ENCODE assay signal across 27 cellular contexts in genomic region chr2:53829252-53829651, GRCh38. TPM values are rescaled to one million over a fixed set of nuclear protein-coding genes. Genes with fewer than 3 reads are reported as not detected.
DNase-seq lines count a peak whose midpoint lies in the region; ATAC-seq, FAIRE-seq and TF ChIP-seq lines count a peak whose summit lies in the region.
"Had no signal": no experiment of that assay in that cellular context is flagged by ENCODE, and none has a peak within 500 bp of the region (broad histone marks: within the 10 kb centered on the region; RNA-seq: fewer than 3 reads in every experiment).

No MANE protein-coding gene starts in this region.

- peak overlapping the region; percentile 93 for H3K27ac ChIP-seq in HepG2 (ENCODE audit: extremely low read length, insufficient read depth, low read length)
- H3K27ac ChIP-seq in thyroid gland, result no peak overlapping the region
- no peak overlapping the region for H3K27ac ChIP-seq in ascending aorta
- H3K27ac ChIP-seq: thoracic aorta, vagina, WERI-Rb-1 had no signal

- in situ Hi-C loops in HepG2 (cut with HindIII; ENCODE audit: extremely low pct_ligation_motif_present, low pct_unique_long_range_greater_than_20kb), result no loop called here

- H3K27me3 ChIP-seq in HepG2 (ENCODE audit: control insufficient read depth in 1 of 2, insufficient read depth in 2 of 2, low read length in 2 of 2) (no peaks in the 10 kb centered on the region), thyroid gland (no peaks in the 10 kb centered on the region), ascending aorta (no peaks in the 10 kb centered on the region)
- H3K27me3 ChIP-seq: BE2C, breast epithelium, vagina had no signal

- H2AFZ ChIP-seq in HepG2 (ENCODE audit: low read length), result no peak overlapping the region

- H3K4me3 ChIP-seq in HepG2 (replicated peaks in 1 of 3; ENCODE audit: insufficient read depth in 1 of 3, low read depth in 2 of 3, low read length in 3 of 3) (no peak overlapping the region), thyroid gland (replicated peaks in 1 of 3) (no peak overlapping the region), ascending aorta (no peak overlapping the region)
- H3K4me3 ChIP-seq: breast epithelium, GM12878, thoracic aorta, vagina had no signal

- H3K4me1 ChIP-seq in HepG2 (ENCODE audit: insufficient read depth, low read length) (peaks cover 53% of the 10 kb centered on the region), thyroid gland (no peaks in the 10 kb centered on the region), ascending aorta (no peaks in the 10 kb centered on the region)
- H3K4me1 ChIP-seq: BE2C had no signal

- CTCF ChIA-PET in HepG2 (lab: Yijun Ruan, JAX; ENCODE audit: low intra/inter-chr PET ratio, low total read pairs), result no interaction called here

- TF ChIP-seq RAD21 in HepG2 (CRISPR knock-in tag; IDR thresholded peaks at IDR 0.05), result no peak

- H3K79me2 ChIP-seq in HepG2 (ENCODE audit: insufficient read depth, low read length), result no peaks in the 10 kb centered on the region

- no peaks in the 10 kb centered on the region for H4K20me1 ChIP-seq in HepG2 (ENCODE audit: insufficient read depth, low read length)

- H3K9ac ChIP-seq in HepG2 (ENCODE audit: insufficient read depth, low read depth, low read length), result no peak overlapping the region

- POLR2A ChIA-PET in HepG2 (lab: Yijun Ruan, JAX), result no interaction called here

- DNase-seq in Ammon's horn (ENCODE audit: low spot score) (peak; percentile 32), NCI-H1436 (lab: John Stamatoyannopoulos, UW) (peak; percentile 81), NCI-H748 treated with DMSO at 0.1 percent for 48 hours (lab: John Stamatoyannopoulos, UW) (peak; percentile 21), HepG2 (ENCODE audit: low spot score) (peak; percentile 23), thyroid gland (no peak), CD1c-positive myeloid dendritic cell (ENCODE audit: extremely low spot score) (no peak), ascending aorta (ENCODE audit: low spot score in 2 of 2) (no peak)
- no peak for DNase-seq in stimulated activated CD4-positive, alpha-beta T cell treated with anti-CD3 and anti-CD28 coated beads, Interleukin-4, amount 100 ng/mL, for 24 hours
- DNase-seq: activated CD4-positive, alpha-beta T cell treated with anti-CD3 and anti-CD28 coated beads for 4 hours; activated CD8-positive, alpha-beta T cell treated with anti-CD3 and anti-CD28 coated beads, Interleukin-2, amount 10 ng/mL, durations not matched to agents 7 days and 5 days; BE2C; CD8-positive, alpha-beta memory T cell; DMS153; left cardiac atrium; NCI-H1048; NCI-H2171 treated with DMSO at 0.1 percent for 48 hours; NCI-H526 treated with DMSO at 0.1 percent for 48 hours; nephron progenitor cell; small intestine; stimulated activated naive CD4-positive, alpha-beta T cell; T1000; WERI-Rb-1 had no signal

- intact Hi-C loops in HepG2 (cut with micrococcal nuclease; ENCODE audit: unreplicated experiment), result no loop called here
- intact Hi-C loops in thyroid gland (cut with DNase I), result no loop called here
- intact Hi-C loops in ascending aorta (cut with DNase I), result no loop called here

- no peak overlapping the region for H3K4me2 ChIP-seq in HepG2 (ENCODE audit: low read depth, low read length)

- no peak for TF ChIP-seq POLR2A in HepG2 (IDR thresholded peaks at IDR 0.05; ENCODE audit: insufficient read depth in 1 of 2, low read depth in 2 of 2, low read length in 2 of 2)
- no peak for TF ChIP-seq POLR2A in thyroid gland (IDR thresholded peaks at IDR 0.05)

- TF ChIP-seq CTCF in HepG2 (CRISPR knock-in tag; IDR thresholded peaks at IDR 0.05) (0 out of 2 replicates have a peak, but pooled peaks have one; percentile 6), thyroid gland (IDR thresholded peaks at IDR 0.05) (no peak), ascending aorta (IDR thresholded peaks at IDR 0.05) (no peak)

- no TSS peak for BruUV-seq in HepG2 (replicated peaks; lab: Mats Ljungman, UMichigan)

- FAIRE-seq in HepG2 (lab: Jason Lieb, UNC), result no peak
- FAIRE-seq: GM12878, GM19239, small intestine had no signal

- H3K9me3 ChIP-seq in HepG2 (ENCODE audit: low read length) (no peaks in the 10 kb centered on the region), thyroid gland (no peaks in the 10 kb centered on the region), ascending aorta (no peaks in the 10 kb centered on the region)
- H3K9me3 ChIP-seq: BE2C, breast epithelium, vagina had no signal

- 72% methylated on average over 6 of the region's 6 CpGs for WGBS in HepG2 (ENCODE audit: low lambda C conversion rate)
- 79 to 87% methylated on average over 6 of the region's 6 CpGs for WGBS in thyroid gland, 2 donors

- no peaks in the 10 kb centered on the region for H3K36me3 ChIP-seq in HepG2 (replicated peaks in 1 of 2; ENCODE audit: control insufficient read depth in 1 of 2, insufficient read depth in 2 of 2, low read length in 2 of 2)
- no peaks in the 10 kb centered on the region for H3K36me3 ChIP-seq in thyroid gland
- peaks cover 3 to 10% of the 10 kb centered on the region in 2 donors for H3K36me3 ChIP-seq in ascending aorta
- H3K36me3 ChIP-seq: BE2C, breast epithelium, thoracic aorta, WERI-Rb-1 had no signal

- no peak for TF ChIP-seq EP300 in HepG2 (IDR thresholded peaks at IDR 0.05; ENCODE audit: low read depth in 2 of 2, low read length in 2 of 2)
- TF ChIP-seq EP300 in HepG2 (CRISPR knock-in tag; IDR thresholded peaks at IDR 0.05; ENCODE audit: borderline replicate concordance), result no peak

- no peak for ATAC-seq in HepG2
- ATAC-seq: activated CD8-positive, alpha-beta T cell treated with anti-CD3 and anti-CD28 coated beads, Interleukin-2, amount 10 ng/mL, durations not matched to agents 7 days and 5 days; GM12878 had no signal

RNA-seq across cellular contexts. Expression of gene GPR75, which starts 30.5 kb away (rescaled TPM):
- 2.4 and 3.3 TPM in 2 replicates for total RNA-seq in HepG2 (2016; rRNA removed; fragmentation: Illumina TruSeq; extraction: Trizol)
- total RNA-seq in HepG2 (2016; cell fraction: cytosol; rRNA removed; fragmentation: Illumina TruSeq; extraction: Trizol; ENCODE audit: low read depth), result 0.26 and 0.30 TPM in 2 replicates
- 2.3 and 3.9 TPM in 2 replicates for total RNA-seq in HepG2 (2016; cell fraction: insoluble cytoplasmic fraction; rRNA removed; fragmentation: Illumina TruSeq; extraction: Trizol)
- total RNA-seq in HepG2 (2016; cell fraction: membrane; rRNA removed; fragmentation: Illumina TruSeq; extraction: Trizol), result 0.90 TPM in 2 replicates
- total RNA-seq in HepG2 (2016; cell fraction: nucleus; rRNA removed; fragmentation: Illumina TruSeq; extraction: Trizol), result 7.8 and 8.3 TPM in 2 replicates
- 3.9 and 4.1 TPM in 2 replicates for polyA plus RNA-seq in HepG2 (2011; rRNA removed)
- 1.8 and 1.9 TPM in 2 replicates for polyA plus RNA-seq in HepG2 (2011; cell fraction: cytosol; rRNA removed)
- polyA plus RNA-seq in HepG2 (2011; cell fraction: nucleus; rRNA removed), result 9.3 and 9.9 TPM in 2 replicates
- 1.5 and 2.0 TPM in 2 replicates for polyA plus RNA-seq in HepG2 (2012)
- polyA plus RNA-seq in HepG2 (2016; cell fraction: cytosol; fragmentation: Illumina TruSeq; extraction: Trizol; ENCODE audit: low read depth), result 0.18 and 0.23 TPM in 2 replicates
- 1.1 and 1.3 TPM in 2 replicates for polyA plus RNA-seq in HepG2 (2016; cell fraction: insoluble cytoplasmic fraction; fragmentation: Illumina TruSeq; extraction: Trizol; ENCODE audit: low read depth)
- polyA plus RNA-seq in HepG2 (2016; cell fraction: membrane; fragmentation: Illumina TruSeq; extraction: Trizol; ENCODE audit: low read depth), result 0.39 and 0.63 TPM in 2 replicates
- 10.6 and 15.2 TPM in 2 replicates for polyA plus RNA-seq in HepG2 (2016; cell fraction: nucleus; fragmentation: Illumina TruSeq; extraction: Trizol; ENCODE audit: insufficient read depth, low read depth)
- polyA minus RNA-seq in HepG2 (2011; rRNA and poly(A)+ RNA removed; ENCODE audit: low replicate concordance), result 13.0 and 16.6 TPM in 2 replicates
- 0.69 and 1.2 TPM in 2 replicates for polyA minus RNA-seq in HepG2 (2011; cell fraction: cytosol; rRNA and poly(A)+ RNA removed)
- polyA minus RNA-seq in HepG2 (2011; cell fraction: nucleus; rRNA and poly(A)+ RNA removed), result 19.1 and 22.1 TPM in 2 replicates
- 1 to 10 TPM; 3.7 to 7.9 (median 6.1) TPM for total RNA-seq in thyroid gland
- 0.21 TPM for total RNA-seq in ascending aorta
- polyA plus RNA-seq: CD8-positive, alpha-beta memory T cell had no signal

RNA-seq across cellular contexts. Expression of gene ERLEC1, which starts 42.4 kb away (rescaled TPM):
- 66.7 and 88.4 TPM in 2 replicates for total RNA-seq in HepG2 (2016; rRNA removed; fragmentation: Illumina TruSeq; extraction: Trizol)
- total RNA-seq in HepG2 (2016; cell fraction: cytosol; rRNA removed; fragmentation: Illumina TruSeq; extraction: Trizol; ENCODE audit: low read depth), result 41.6 and 47.7 TPM in 2 replicates
- total RNA-seq in HepG2 (2016; cell fraction: insoluble cytoplasmic fraction; rRNA removed; fragmentation: Illumina TruSeq; extraction: Trizol), result 65.1 and 91.1 TPM in 2 replicates
- total RNA-seq in HepG2 (2016; cell fraction: membrane; rRNA removed; fragmentation: Illumina TruSeq; extraction: Trizol), result 112 and 119 TPM in 2 replicates
- total RNA-seq in HepG2 (2016; cell fraction: nucleus; rRNA removed; fragmentation: Illumina TruSeq; extraction: Trizol), result 68.6 and 77.0 TPM in 2 replicates
- 58.1 and 87.3 TPM in 2 replicates for polyA plus RNA-seq in HepG2 (2011; rRNA removed)
- polyA plus RNA-seq in HepG2 (2011; cell fraction: cytosol; rRNA removed), result 57.8 and 60.2 TPM in 2 replicates
- 28.1 and 29.3 TPM in 2 replicates for polyA plus RNA-seq in HepG2 (2011; cell fraction: nucleus; rRNA removed)
- polyA plus RNA-seq in HepG2 (2012), result 66.0 and 89.9 TPM in 2 replicates
- polyA plus RNA-seq in HepG2 (2016; cell fraction: cytosol; fragmentation: Illumina TruSeq; extraction: Trizol; ENCODE audit: low read depth), result 50.1 and 55.2 TPM in 2 replicates
- 64.2 and 67.3 TPM in 2 replicates for polyA plus RNA-seq in HepG2 (2016; cell fraction: insoluble cytoplasmic fraction; fragmentation: Illumina TruSeq; extraction: Trizol; ENCODE audit: low read depth)
- polyA plus RNA-seq in HepG2 (2016; cell fraction: membrane; fragmentation: Illumina TruSeq; extraction: Trizol; ENCODE audit: low read depth), result 86.7 and 93.1 TPM in 2 replicates
- 97.5 and 99.1 TPM in 2 replicates for polyA plus RNA-seq in HepG2 (2016; cell fraction: nucleus; fragmentation: Illumina TruSeq; extraction: Trizol; ENCODE audit: insufficient read depth, low read depth)
- polyA minus RNA-seq in HepG2 (2011; rRNA and poly(A)+ RNA removed; ENCODE audit: low replicate concordance), result 8.7 and 20.3 TPM in 2 replicates
- polyA minus RNA-seq in HepG2 (2011; cell fraction: cytosol; rRNA and poly(A)+ RNA removed), result 55.7 and 61.4 TPM in 2 replicates
- 43.9 and 44.5 TPM in 2 replicates for polyA minus RNA-seq in HepG2 (2011; cell fraction: nucleus; rRNA and poly(A)+ RNA removed)
- total RNA-seq in thyroid gland, result 100 to 1,000 TPM in 1 of 4 donors, 10 to 100 TPM in 3; 54.1 to 138 (median 83.2) TPM
- 150 TPM for total RNA-seq in ascending aorta

RNA-seq across cellular contexts. Expression of gene ASB3, which starts 42.5 kb away (rescaled TPM):
- total RNA-seq in HepG2 (2016; rRNA removed; fragmentation: Illumina TruSeq; extraction: Trizol) (40.1 and 48.2 TPM in 2 replicates), thyroid gland (10 to 100 TPM; 24.2 to 32.2 (median 30.2) TPM), ascending aorta (3.4 TPM)
- total RNA-seq in HepG2 (2016; cell fraction: cytosol; rRNA removed; fragmentation: Illumina TruSeq; extraction: Trizol; ENCODE audit: low read depth), result 18.6 and 20.9 TPM in 2 replicates
- 39.7 and 47.9 TPM in 2 replicates for total RNA-seq in HepG2 (2016; cell fraction: insoluble cytoplasmic fraction; rRNA removed; fragmentation: Illumina TruSeq; extraction: Trizol)
- 16.2 and 19.4 TPM in 2 replicates for total RNA-seq in HepG2 (2016; cell fraction: membrane; rRNA removed; fragmentation: Illumina TruSeq; extraction: Trizol)
- total RNA-seq in HepG2 (2016; cell fraction: nucleus; rRNA removed; fragmentation: Illumina TruSeq; extraction: Trizol), result 50.6 and 51.0 TPM in 2 replicates
- 29.8 and 41.8 TPM in 2 replicates for polyA plus RNA-seq in HepG2 (2011; rRNA removed)
- 18.7 and 24.1 TPM in 2 replicates for polyA plus RNA-seq in HepG2 (2011; cell fraction: cytosol; rRNA removed)
- 39.0 and 45.7 TPM in 2 replicates for polyA plus RNA-seq in HepG2 (2011; cell fraction: nucleus; rRNA removed)
- 17.3 and 25.5 TPM in 2 replicates for polyA plus RNA-seq in HepG2 (2012)
- 2.6 and 3.1 TPM in 2 replicates for polyA plus RNA-seq in HepG2 (2016; cell fraction: cytosol; fragmentation: Illumina TruSeq; extraction: Trizol; ENCODE audit: low read depth)
- polyA plus RNA-seq in HepG2 (2016; cell fraction: insoluble cytoplasmic fraction; fragmentation: Illumina TruSeq; extraction: Trizol; ENCODE audit: low read depth), result 30.8 and 33.3 TPM in 2 replicates
- polyA plus RNA-seq in HepG2 (2016; cell fraction: membrane; fragmentation: Illumina TruSeq; extraction: Trizol; ENCODE audit: low read depth), result 4.5 and 6.2 TPM in 2 replicates
- polyA plus RNA-seq in HepG2 (2016; cell fraction: nucleus; fragmentation: Illumina TruSeq; extraction: Trizol; ENCODE audit: insufficient read depth, low read depth), result 31.5 and 34.2 TPM in 2 replicates
- polyA minus RNA-seq in HepG2 (2011; rRNA and poly(A)+ RNA removed; ENCODE audit: low replicate concordance), result 29.9 and 45.1 TPM in 2 replicates
- polyA minus RNA-seq in HepG2 (2011; cell fraction: cytosol; rRNA and poly(A)+ RNA removed), result 24.9 and 29.2 TPM in 2 replicates
- 147 and 189 TPM in 2 replicates for polyA minus RNA-seq in HepG2 (2011; cell fraction: nucleus; rRNA and poly(A)+ RNA removed)

Comparison
In these comparisons a context has a peak if more than half of its experiments do, and no peak if none do; other contexts are left out.
1. DNase-seq: peak in Ammon's horn (single experiment), NCI-H1436 (single experiment), NCI-H748 treated with DMSO at 0.1 percent for 48 hours (single experiment) and HepG2 (single experiment); none in thyroid gland (0 of 2), CD1c-positive myeloid dendritic cell (single experiment), ascending aorta (0 of 2) and stimulated activated CD4-positive, alpha-beta T cell treated with anti-CD3 and anti-CD28 coated beads, Interleukin-4, amount 100 ng/mL, for 24 hours (single experiment).